34 cellular contexts compared by ENCODE assay signal in the genomic region with DNA sequence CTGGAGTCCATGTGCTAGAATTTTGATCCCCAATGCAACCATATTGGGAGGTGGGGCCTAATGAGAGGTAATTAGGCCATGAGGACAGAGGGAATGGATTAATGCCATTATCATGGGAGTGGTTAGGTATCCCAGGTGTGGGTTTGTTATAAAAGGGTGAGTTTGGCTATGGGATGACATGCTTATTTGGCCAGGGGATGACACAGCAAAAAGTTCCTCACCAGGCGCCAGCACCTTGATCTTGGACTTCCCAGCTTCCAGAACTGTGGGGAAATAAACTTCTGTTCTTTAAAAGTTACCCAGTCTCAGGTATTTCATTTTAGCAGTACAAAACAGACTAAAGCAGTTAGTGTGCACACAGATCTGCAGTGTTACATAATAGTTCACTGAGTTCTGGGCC.
"Had no signal": no experiment of that assay in that cellular context is flagged by ENCODE, and none has a peak within 500 bp of the region (broad histone marks: within the 10 kb centered on the region; RNA-seq: fewer than 3 reads in every experiment).

No MANE protein-coding gene starts in this region.

- H3K27me3 Mint-ChIP-seq: activated CD4-positive, alpha-beta T cell treated with anti-CD3 and anti-CD28 coated beads for 36 hours; activated CD4-positive, alpha-beta T cell treated with anti-CD3 and anti-CD28 coated beads, Interleukin-2, amount 10 ng/mL, durations not matched to agents 24 days and 14 days; activated CD8-positive, alpha-beta memory T cell treated with anti-CD3 and anti-CD28 coated beads, Interleukin-2, amount 10 ng/mL, durations not matched to agents 7 days and 5 days; activated naive CD8-positive, alpha-beta T cell treated with anti-CD3 and anti-CD28 coated beads, Interleukin-2, amount 50 U/mL, for 24 hours; effector memory CD8-positive, alpha-beta T cell had no signal

- H3K4me2 ChIP-seq: hepatocyte had no signal

- H3K9me3 Mint-ChIP-seq: activated CD4-positive, alpha-beta memory T cell treated with anti-CD3 and anti-CD28 coated beads for 36 hours; activated CD4-positive, alpha-beta T cell treated with anti-CD3 and anti-CD28 coated beads, Interleukin-2, amount 10 ng/mL, durations not matched to agents 24 days and 14 days; activated naive CD4-positive, alpha-beta T cell treated with anti-CD3 and anti-CD28 coated beads for 36 hours; activated naive CD4-positive, alpha-beta T cell treated with anti-CD3 and anti-CD28 coated beads, Interleukin-2, amount 50 U/mL, for 24 hours; activated naive CD8-positive, alpha-beta T cell treated with anti-CD3 and anti-CD28 coated beads for 36 hours; activated naive CD8-positive, alpha-beta T cell treated with anti-CD3 and anti-CD28 coated beads, Interleukin-2, amount 50 U/mL, for 24 hours; activated T-helper 1 cell treated with anti-CD3 and anti-CD28 coated beads, Interleukin-12 subunit alpha, Interleukin-12 subunit beta, Interleukin-2, Interleukin-4 antibody, amounts not matched to agents 30 ng/mL and 10 ng/mL and 1 ng/mL, durations not matched to agents 14 hours and 24 hours and 36 hours; activated T-helper 2 cell treated with anti-CD3 and anti-CD28 coated beads, Interferon-gamma antibody, Interleukin-2, Interleukin-4, amounts not matched to agents 10 μg/mL and 5 μg/mL and 100 μg/mL, durations not matched to agents 14 hours and 24 hours and 36 hours; effector memory CD8-positive, alpha-beta T cell had no signal

- H3K36me3 Mint-ChIP-seq: activated CD4-positive, alpha-beta memory T cell treated with anti-CD3 and anti-CD28 coated beads for 36 hours; activated CD8-positive, alpha-beta memory T cell treated with anti-CD3 and anti-CD28 coated beads, Interleukin-2, amount 10 ng/mL, durations not matched to agents 7 days and 5 days; activated naive CD4-positive, alpha-beta T cell treated with anti-CD3 and anti-CD28 coated beads, Interleukin-2, amount 50 U/mL, for 24 hours; activated naive CD8-positive, alpha-beta T cell treated with anti-CD3 and anti-CD28 coated beads for 36 hours had no signal

- ATAC-seq: activated CD4-positive, alpha-beta T cell treated with anti-CD3 and anti-CD28 coated beads for 36 hours; activated CD8-positive, alpha-beta memory T cell treated with anti-CD3 and anti-CD28 coated beads, Interleukin-2, amount 10 ng/mL, durations not matched to agents 7 days and 5 days; activated CD8-positive, alpha-beta T cell treated with anti-CD3 and anti-CD28 coated beads, Interleukin-2, amount 10 ng/mL, durations not matched to agents 7 days and 5 days; activated naive CD8-positive, alpha-beta T cell treated with anti-CD3 and anti-CD28 coated beads, Interleukin-2, amount 50 U/mL, for 24 hours; body of pancreas; effector memory CD8-positive, alpha-beta T cell; gastroesophageal sphincter; heart right ventricle had no signal

- H3K4me1 Mint-ChIP-seq: activated CD4-positive, alpha-beta T cell treated with anti-CD3 and anti-CD28 coated beads for 36 hours; activated CD4-positive, alpha-beta T cell treated with anti-CD3 and anti-CD28 coated beads, Interleukin-2, amount 10 ng/mL, durations not matched to agents 24 days and 14 days; activated CD8-positive, alpha-beta memory T cell treated with anti-CD3 and anti-CD28 coated beads, Interleukin-2, amount 10 ng/mL, durations not matched to agents 7 days and 5 days; activated naive CD4-positive, alpha-beta T cell treated with anti-CD3 and anti-CD28 coated beads, Interleukin-2, amount 50 U/mL, for 24 hours; activated naive CD8-positive, alpha-beta T cell treated with anti-CD3 and anti-CD28 coated beads for 36 hours; activated naive CD8-positive, alpha-beta T cell treated with anti-CD3 and anti-CD28 coated beads, Interleukin-2, amount 50 U/mL, for 24 hours had no signal

- H3K36me3 ChIP-seq: adrenal gland, esophagus squamous epithelium, gastroesophageal sphincter, heart right ventricle had no signal

- H3K27ac Mint-ChIP-seq: activated CD4-positive, alpha-beta memory T cell treated with anti-CD3 and anti-CD28 coated beads for 36 hours; activated CD4-positive, alpha-beta T cell treated with anti-CD3 and anti-CD28 coated beads for 36 hours; activated CD4-positive, alpha-beta T cell treated with anti-CD3 and anti-CD28 coated beads, Interleukin-2, amount 10 ng/mL, durations not matched to agents 24 days and 14 days; activated CD8-positive, alpha-beta memory T cell treated with anti-CD3 and anti-CD28 coated beads, Interleukin-2, amount 10 ng/mL, durations not matched to agents 7 days and 5 days; activated CD8-positive, alpha-beta T cell treated with anti-CD3 and anti-CD28 coated beads, Interleukin-2, amount 10 ng/mL, durations not matched to agents 7 days and 5 days; activated naive CD4-positive, alpha-beta T cell treated with anti-CD3 and anti-CD28 coated beads for 36 hours; activated naive CD4-positive, alpha-beta T cell treated with anti-CD3 and anti-CD28 coated beads, Interleukin-2, amount 50 U/mL, for 24 hours; activated naive CD8-positive, alpha-beta T cell treated with anti-CD3 and anti-CD28 coated beads for 36 hours; activated naive CD8-positive, alpha-beta T cell treated with anti-CD3 and anti-CD28 coated beads, Interleukin-2, amount 50 U/mL, for 24 hours; activated T-helper 1 cell treated with anti-CD3 and anti-CD28 coated beads, Interleukin-12 subunit alpha, Interleukin-12 subunit beta, Interleukin-2, Interleukin-4 antibody, amounts not matched to agents 30 ng/mL and 10 ng/mL and 1 ng/mL, durations not matched to agents 14 hours and 24 hours and 36 hours; activated T-helper 2 cell treated with anti-CD3 and anti-CD28 coated beads, Interferon-gamma antibody, Interleukin-2, Interleukin-4, amounts not matched to agents 10 μg/mL and 5 μg/mL and 100 μg/mL, durations not matched to agents 14 hours and 24 hours and 36 hours; effector memory CD8-positive, alpha-beta T cell had no signal

- H3K27ac ChIP-seq: adrenal gland, body of pancreas, epithelial cell of prostate, esophagus squamous epithelium, gastroesophageal sphincter, heart right ventricle, hepatocyte had no signal

- DNase-seq: activated CD4-positive, alpha-beta memory T cell treated with anti-CD3 and anti-CD28 coated beads for 36 hours; activated CD4-positive, alpha-beta T cell treated with anti-CD3 and anti-CD28 coated beads for 36 hours; activated CD4-positive, alpha-beta T cell treated with anti-CD3 and anti-CD28 coated beads, Interleukin-2, amount 10 ng/mL, durations not matched to agents 24 days and 14 days; activated CD4-positive, CD25-positive, alpha-beta regulatory T cell; activated CD4-positive, CD25-positive, alpha-beta regulatory T cell treated with anti-CD3 and anti-CD28 coated beads, Interleukin-2, amount 50 U/mL, for 72 hours; activated CD8-positive, alpha-beta memory T cell treated with anti-CD3 and anti-CD28 coated beads, Interleukin-2, amount 10 ng/mL, durations not matched to agents 7 days and 5 days; activated CD8-positive, alpha-beta memory T cell treated with anti-CD3 and anti-CD28 coated beads, Interleukin-2, amount 50 U/mL, for 4 hours; activated CD8-positive, alpha-beta T cell treated with anti-CD3 and anti-CD28 coated beads, Interleukin-2, amount 10 ng/mL, durations not matched to agents 7 days and 5 days; activated effector memory CD4-positive, alpha-beta T cell treated with anti-CD3 and anti-CD28 coated beads, Interleukin-2, amount 50 U/mL, for 16 hours; activated naive CD4-positive, alpha-beta T cell treated with anti-CD3 and anti-CD28 coated beads for 36 hours; activated naive CD8-positive, alpha-beta T cell treated with anti-CD3 and anti-CD28 coated beads for 36 hours; activated naive CD8-positive, alpha-beta T cell treated with anti-CD3 and anti-CD28 coated beads, Interleukin-2, amount 50 U/mL, for 24 hours; activated T-cell treated with anti-CD3 and anti-CD28 coated beads, Interleukin-2, amount 50 U/mL, for 1 hour; activated T-cell treated with anti-CD3 and anti-CD28 coated beads, Interleukin-2, amount 50 U/mL, for 48 hours; adrenal gland; amygdala; aorta; body of pancreas; caudate nucleus; cortex of kidney; dermis blood vessel endothelial cell; effector CD4-positive, alpha-beta T cell; effector memory CD8-positive, alpha-beta T cell; esophagus squamous epithelium; foreskin melanocyte; heart right ventricle had no signal

- H3K4me1 ChIP-seq: adrenal gland, body of pancreas, esophagus squamous epithelium, gastroesophageal sphincter, heart right ventricle had no signal

- H3K4me3 Mint-ChIP-seq: activated CD4-positive, alpha-beta memory T cell treated with anti-CD3 and anti-CD28 coated beads for 36 hours; activated CD4-positive, alpha-beta T cell treated with anti-CD3 and anti-CD28 coated beads for 36 hours; activated CD4-positive, alpha-beta T cell treated with anti-CD3 and anti-CD28 coated beads, Interleukin-2, amount 10 ng/mL, durations not matched to agents 24 days and 14 days; activated CD8-positive, alpha-beta memory T cell treated with anti-CD3 and anti-CD28 coated beads, Interleukin-2, amount 10 ng/mL, durations not matched to agents 7 days and 5 days; activated CD8-positive, alpha-beta T cell treated with anti-CD3 and anti-CD28 coated beads, Interleukin-2, amount 10 ng/mL, durations not matched to agents 7 days and 5 days; activated naive CD4-positive, alpha-beta T cell treated with anti-CD3 and anti-CD28 coated beads for 36 hours; activated naive CD4-positive, alpha-beta T cell treated with anti-CD3 and anti-CD28 coated beads, Interleukin-2, amount 50 U/mL, for 24 hours; activated naive CD8-positive, alpha-beta T cell treated with anti-CD3 and anti-CD28 coated beads for 36 hours; activated naive CD8-positive, alpha-beta T cell treated with anti-CD3 and anti-CD28 coated beads, Interleukin-2, amount 50 U/mL, for 24 hours; activated T-helper 1 cell treated with anti-CD3 and anti-CD28 coated beads, Interleukin-12 subunit alpha, Interleukin-12 subunit beta, Interleukin-2, Interleukin-4 antibody, amounts not matched to agents 30 ng/mL and 10 ng/mL and 1 ng/mL, durations not matched to agents 14 hours and 24 hours and 36 hours; effector memory CD8-positive, alpha-beta T cell had no signal

- H3K4me3 ChIP-seq: adrenal gland, body of pancreas, esophagus squamous epithelium, gastroesophageal sphincter, heart right ventricle, hepatocyte had no signal

- H3K79me2 ChIP-seq: hepatocyte had no signal

- H3K27me3 ChIP-seq: adrenal gland, body of pancreas, esophagus squamous epithelium, heart right ventricle, hepatocyte had no signal

- FAIRE-seq: endometrium, endothelial cell of umbilical vein had no signal

- H2AFZ ChIP-seq: hepatocyte had no signal

- H3K9me3 ChIP-seq: adrenal gland, body of pancreas, esophagus squamous epithelium, gastroesophageal sphincter, heart right ventricle had no signal
